Comparison of ENCODE assay signal across 19 cellular contexts in genomic region chr11:75548571-75549272, GRCh38. TPM values are rescaled to one million over a fixed set of nuclear protein-coding genes. Genes with fewer than 3 reads are reported as not detected.
DNase-seq lines count a peak whose midpoint lies in the region; ATAC-seq, FAIRE-seq and TF ChIP-seq lines count a peak whose summit lies in the region.
"Had no signal": no experiment of that assay in that cellular context is flagged by ENCODE, and none has a peak within 500 bp of the region (broad histone marks: within the 10 kb centered on the region; RNA-seq: fewer than 3 reads in every experiment).

No MANE protein-coding gene starts in this region.

- FAIRE-seq in HTR-8/SVneo (lab: Jason Lieb, UNC) = no peak
- FAIRE-seq: D721Med, G401.6, GM12891 had no signal

- WGBS in spleen, 5 donors = 89 to 96% (median 94%) methylated on average over 5 to 8 of the region's 8 CpGs

- H3K4me3 Mint-ChIP-seq in effector memory CD8-positive, alpha-beta T cell = no peak overlapping the region
- H3K4me3 Mint-ChIP-seq in neural progenitor cell = no peak overlapping the region

- H3F3A ChIP-seq in neural progenitor cell (ENCODE audit: low read depth) = peaks cover 6% of the 10 kb centered on the region

- H3K27me3 Mint-ChIP-seq in effector memory CD8-positive, alpha-beta T cell = peaks cover 0 to 19% of the 10 kb centered on the region in 2 donors
- peaks cover 3% of the 10 kb centered on the region for H3K27me3 Mint-ChIP-seq in neural progenitor cell (ENCODE audit: insufficient read depth, low read depth)

- H3K4me1 Mint-ChIP-seq in effector memory CD8-positive, alpha-beta T cell (ENCODE audit: low read depth in 2 of 2) = peaks cover 0 to 3% of the 10 kb centered on the region in 2 donors
- peaks cover 15% of the 10 kb centered on the region for H3K4me1 Mint-ChIP-seq in neural progenitor cell

- no peaks in the 10 kb centered on the region for H3K79me2 ChIP-seq in neural progenitor cell (ENCODE audit: low read depth)

- H3K36me3 Mint-ChIP-seq in effector memory CD8-positive, alpha-beta T cell (ENCODE audit: insufficient read depth) = no peaks in the 10 kb centered on the region
- no peaks in the 10 kb centered on the region for H3K36me3 Mint-ChIP-seq in neural progenitor cell
- H3K36me3 Mint-ChIP-seq: CD4-positive, CD25-positive, alpha-beta regulatory T cell had no signal

- peak overlapping the region; percentile 80 for H3K27ac ChIP-seq in cardiac muscle cell
- H3K27ac ChIP-seq in neural progenitor cell = no peak overlapping the region
- no peak overlapping the region for H3K27ac ChIP-seq in spleen
- H3K27ac ChIP-seq: BLaER1 treated with 17β-estradiol and CSF1 and Interleukin-3, amounts not matched to agents 10 nM and 100 nM; GM23248 had no signal

- H3K4me2 ChIP-seq in neural progenitor cell = no peak overlapping the region

- no peaks in the 10 kb centered on the region for H3K36me3 ChIP-seq in cardiac muscle cell
- no peaks in the 10 kb centered on the region for H3K36me3 ChIP-seq in neural progenitor cell
- no peaks in the 10 kb centered on the region for H3K36me3 ChIP-seq in spleen
- H3K36me3 ChIP-seq: BLaER1 treated with 17β-estradiol and CSF1 and Interleukin-3, amounts not matched to agents 10 nM and 100 nM had no signal

- peaks cover 8% of the 10 kb centered on the region for H3K4me1 ChIP-seq in cardiac muscle cell (ENCODE audit: low read depth)
- peaks cover 11% of the 10 kb centered on the region for H3K4me1 ChIP-seq in neural progenitor cell
- peaks cover 0 to 11% (median 7%) of the 10 kb centered on the region in 6 donors for H3K4me1 ChIP-seq in spleen

- no peak overlapping the region for H2AFZ ChIP-seq in neural progenitor cell (replicated peaks)

- ATAC-seq in left ventricle myocardium superior (no peak), HG03520 (IDR thresholded peaks at IDR 0.05; ENCODE audit: unreplicated experiment) (no peak)
- no peak for ATAC-seq in effector memory CD8-positive, alpha-beta T cell (replicated peaks)

- H4K20me1 ChIP-seq in neural progenitor cell (ENCODE audit: low read depth) = no peaks in the 10 kb centered on the region
- H4K20me1 ChIP-seq: BLaER1 treated with 17β-estradiol and CSF1 and Interleukin-3, amounts not matched to agents 10 nM and 100 nM had no signal

- no peaks in the 10 kb centered on the region for H3K9me3 Mint-ChIP-seq in effector memory CD8-positive, alpha-beta T cell
- H3K9me3 Mint-ChIP-seq in neural progenitor cell = no peaks in the 10 kb centered on the region
- H3K9me3 Mint-ChIP-seq: CD4-positive, CD25-positive, alpha-beta regulatory T cell had no signal

- H3K4me3 ChIP-seq in cardiac muscle cell = no peak overlapping the region
- H3K4me3 ChIP-seq in neural progenitor cell = no peak overlapping the region
- no peak overlapping the region for H3K4me3 ChIP-seq in spleen
- H3K4me3 ChIP-seq: BLaER1 treated with 17β-estradiol and CSF1 and Interleukin-3, amounts not matched to agents 10 nM and 100 nM; GM23248 had no signal

- H3K9ac ChIP-seq in neural progenitor cell = no peak overlapping the region
- H3K9ac ChIP-seq: GM23248 had no signal

- intact Hi-C loops in left ventricle myocardium superior (cut with micrococcal nuclease) = no loop called here
- intact Hi-C loops in spleen (cut with DNase I; ENCODE audit: low total_unique reads) = loop anchor here (10.0 kb wide), 1 partner anchor 46 kb away; no protein-coding TSS in a partner anchor

- H3K27me3 ChIP-seq in cardiac muscle cell (no peaks in the 10 kb centered on the region), neural progenitor cell (no peaks in the 10 kb centered on the region), spleen (replicated peaks in 1 of 7) (peaks cover 0 to 8% (median 0%) of the 10 kb centered on the region in 7 donors)
- H3K27me3 ChIP-seq: BLaER1 treated with 17β-estradiol and CSF1 and Interleukin-3, amounts not matched to agents 10 nM and 100 nM had no signal

- H3K9me3 ChIP-seq in cardiac muscle cell (ENCODE audit: low read depth) (no peaks in the 10 kb centered on the region), neural progenitor cell (ENCODE audit: low read depth) (no peaks in the 10 kb centered on the region), spleen (no peaks in the 10 kb centered on the region)

- DNase-seq in cardiac muscle cell (ENCODE audit: low read depth in 1 of 2, low spot score in 1 of 2) (no peak), left ventricle myocardium superior (no peak), neural progenitor cell (ENCODE audit: low spot score) (no peak), spleen (no peak), HTR-8/SVneo (ENCODE audit: insufficient read length, low spot score) (no peak)
- DNase-seq in effector memory CD8-positive, alpha-beta T cell = no peak
- DNase-seq: 8988T, AML-193, DMS153, DMS79 treated with DMSO at 0.1 percent for 48 hours, EL, GM23248, H7 had no signal

- TF ChIP-seq CTCF in cardiac muscle cell (IDR thresholded peaks at IDR 0.05; ENCODE audit: low read depth, low read length) (no peak), neural progenitor cell (IDR thresholded peaks at IDR 0.05) (no peak), spleen (IDR thresholded peaks at IDR 0.05 in 8 of 11, conservative IDR thresholded peaks at IDR 0.05 in 3 of 11) (no peak)

- no peak for TF ChIP-seq POLR2A in spleen (IDR thresholded peaks at IDR 0.05)

- peak overlapping the region; percentile 4 to 64 for H3K27ac Mint-ChIP-seq in effector memory CD8-positive, alpha-beta T cell
- H3K27ac Mint-ChIP-seq in neural progenitor cell = peak overlapping the region; percentile 94
- H3K27ac Mint-ChIP-seq: CD4-positive, CD25-positive, alpha-beta regulatory T cell had no signal

RNA-seq across cellular contexts. Expression of gene SERPINH1, which starts 13.3 kb away (rescaled TPM):
- 955 and 1,181 TPM in 2 replicates for total RNA-seq in cardiac muscle cell
- polyA plus RNA-seq in cardiac muscle cell = 441 and 444 TPM in 2 replicates
- total RNA-seq in left ventricle myocardium superior = 58.5 TPM
- 219 and 589 TPM in 2 replicates for total RNA-seq in neural progenitor cell (ENCODE audit: low replicate concordance)
- total RNA-seq in spleen = 100 to 1,000 TPM in 2 of 7 donors, 10 to 100 TPM in 5; 54.9 to 145 (median 87.5) TPM
- 10 to 100 TPM; 19.0 to 39.1 (median 33.0) TPM for polyA plus RNA-seq in spleen

RNA-seq across cellular contexts. Expression of gene GDPD5, which starts 23.0 kb away (rescaled TPM):
- total RNA-seq in cardiac muscle cell (5.8 and 19.4 TPM in 2 replicates), left ventricle myocardium superior (8.4 TPM), neural progenitor cell (ENCODE audit: low replicate concordance) (11.3 and 32.7 TPM in 2 replicates), spleen (100 to 1,000 TPM in 6 of 7 donors, 10 to 100 TPM in 1; 97.0 to 273 (median 144) TPM)
- polyA plus RNA-seq in cardiac muscle cell (6.6 and 16.6 TPM in 2 replicates), spleen (100 to 1,000 TPM in 2 of 3 donors, 10 to 100 TPM in 1; 44.6 to 248 (median 147) TPM)
